1 cellular context compared by ENCODE assay signal in the genomic region with DNA sequence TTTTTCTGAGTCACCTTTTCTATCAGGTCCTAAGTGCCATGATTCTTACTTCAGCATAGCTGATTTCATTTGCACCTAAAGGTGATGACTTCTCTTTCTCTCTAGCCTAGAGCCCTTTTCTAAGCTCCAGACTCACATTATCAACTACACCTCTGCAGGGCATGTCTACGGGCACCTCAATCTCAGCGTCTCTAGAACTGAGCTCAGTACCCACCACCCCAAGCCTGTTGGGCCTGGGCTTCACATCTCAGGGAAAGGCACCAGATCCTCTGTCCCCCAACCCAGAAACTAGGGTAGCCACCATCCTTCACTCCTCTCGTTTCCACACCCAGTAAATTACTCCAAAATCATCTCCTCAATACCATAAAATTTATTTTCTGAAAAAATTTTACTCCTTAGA.
TF ChIP-seq lines count a peak whose summit lies in the region.

No MANE protein-coding gene starts in this region.

TF ChIP-seq in HCT116, 20 proteins besides CTCF, POLR2A, EP300 and RAD21 (continued from another document):
- TF ChIP-seq, protein P1, sequence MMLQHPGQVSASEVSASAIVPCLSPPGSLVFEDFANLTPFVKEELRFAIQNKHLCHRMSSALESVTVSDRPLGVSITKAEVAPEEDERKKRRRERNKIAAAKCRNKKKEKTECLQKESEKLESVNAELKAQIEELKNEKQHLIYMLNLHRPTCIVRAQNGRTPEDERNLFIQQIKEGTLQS (IDR thresholded peaks at IDR 0.05): no peak
- no peak for TF ChIP-seq SIN3A (IDR thresholded peaks at IDR 0.05; ENCODE audit: low read depth)
- TF ChIP-seq SRF (IDR thresholded peaks at IDR 0.05; ENCODE audit: low read depth): no peak
- TF ChIP-seq TCF7L2 (IDR thresholded peaks at IDR 0.05; ENCODE audit: borderline replicate concordance, extremely low read depth, insufficient read depth, insufficient read length): no peak
TF ChIP-seq in HCT116: peak in this region for 0.
